9 cellular contexts compared by ENCODE assay signal in genomic region chrX:11792461-11793421, GRCh38. TPM values are rescaled to one million over a fixed set of nuclear protein-coding genes. Genes with fewer than 3 reads are reported as not detected.
DNase-seq lines count a peak whose midpoint lies in the region; ATAC-seq and TF ChIP-seq lines count a peak whose summit lies in the region.
"Had no signal": no experiment of that assay in that cellular context is flagged by ENCODE, and none has a peak within 500 bp of the region (broad histone marks: within the 10 kb centered on the region; RNA-seq: fewer than 3 reads in every experiment).

No MANE protein-coding gene starts in this region.

- H3K27me3 Mint-ChIP-seq in activated CD4-positive, alpha-beta memory T cell treated with anti-CD3 and anti-CD28 coated beads, Interleukin-2, amount 10 ng/mL, durations not matched to agents 7 days and 5 days: no peaks in the 10 kb centered on the region
- H3K27me3 Mint-ChIP-seq in natural killer cell (ENCODE audit: low read depth in 2 of 2): no peaks in the 10 kb centered on the region

- H3K4me1 Mint-ChIP-seq in activated CD4-positive, alpha-beta memory T cell treated with anti-CD3 and anti-CD28 coated beads, Interleukin-2, amount 10 ng/mL, durations not matched to agents 7 days and 5 days: peaks cover 18% of the 10 kb centered on the region
- H3K4me1 Mint-ChIP-seq in natural killer cell: peaks cover 13 to 16% of the 10 kb centered on the region in 2 donors
- H3K4me1 Mint-ChIP-seq: nephron had no signal

- no peak overlapping the region for H3K4me3 Mint-ChIP-seq in activated CD4-positive, alpha-beta memory T cell treated with anti-CD3 and anti-CD28 coated beads, Interleukin-2, amount 10 ng/mL, durations not matched to agents 7 days and 5 days
- H3K4me3 Mint-ChIP-seq in natural killer cell: peak overlapping the region; percentile 29
- H3K4me3 Mint-ChIP-seq: nephron had no signal

- POLR2A ChIA-PET in activated CD4-positive, alpha-beta memory T cell treated with anti-CD3 and anti-CD28 coated beads, Interleukin-2, amount 10 ng/mL, durations not matched to agents 7 days and 5 days (lab: Charles Lee): no interaction called here

- no peak overlapping the region for H3K27ac Mint-ChIP-seq in activated CD4-positive, alpha-beta memory T cell treated with anti-CD3 and anti-CD28 coated beads, Interleukin-2, amount 10 ng/mL, durations not matched to agents 7 days and 5 days
- peak overlapping the region; percentile 74 to 84 for H3K27ac Mint-ChIP-seq in natural killer cell
- H3K27ac Mint-ChIP-seq: nephron had no signal

- peak; percentile 93 to 95 for ATAC-seq in activated CD4-positive, CD25-positive, alpha-beta regulatory T cell treated with anti-CD3 and anti-CD28 coated beads, Interleukin-2, amount 50 U/mL, for 24 hours
- ATAC-seq in HG03280 (IDR thresholded peaks at IDR 0.05; ENCODE audit: unreplicated experiment): peak; percentile 87
- ATAC-seq in natural killer cell: peak; percentile 57 to 80 (median 71)

- no peak for TF ChIP-seq CTCF in natural killer cell (IDR thresholded peaks at IDR 0.05)

- H3K9me3 Mint-ChIP-seq in activated CD4-positive, alpha-beta memory T cell treated with anti-CD3 and anti-CD28 coated beads, Interleukin-2, amount 10 ng/mL, durations not matched to agents 7 days and 5 days: no peaks in the 10 kb centered on the region
- H3K9me3 Mint-ChIP-seq in natural killer cell: no peaks in the 10 kb centered on the region

- intact Hi-C loops in natural killer cell (cut with micrococcal nuclease): no loop called here

- CTCF ChIA-PET in activated CD4-positive, alpha-beta memory T cell treated with anti-CD3 and anti-CD28 coated beads, Interleukin-2, amount 10 ng/mL, durations not matched to agents 7 days and 5 days (lab: Charles Lee): no interaction called here

- no peaks in the 10 kb centered on the region for H3K36me3 Mint-ChIP-seq in activated CD4-positive, alpha-beta memory T cell treated with anti-CD3 and anti-CD28 coated beads, Interleukin-2, amount 10 ng/mL, durations not matched to agents 7 days and 5 days (ENCODE audit: low read depth)
- no peaks in the 10 kb centered on the region for H3K36me3 Mint-ChIP-seq in natural killer cell

- DNase-seq in activated CD4-positive, CD25-positive, alpha-beta regulatory T cell treated with anti-CD3 and anti-CD28 coated beads, Interleukin-2, amount 50 U/mL, for 72 hours: no peak
- DNase-seq in activated CD4-positive, alpha-beta memory T cell treated with anti-CD3 and anti-CD28 coated beads, Interleukin-2, amount 10 ng/mL, durations not matched to agents 7 days and 5 days: peak; percentile 50
- DNase-seq in natural killer cell (peak; percentile 15), D341Med (ENCODE audit: low spot score) (no peak), retina (no peak), hepatic stellate cell (ENCODE audit: low spot score) (no peak)

RNA-seq across cellular contexts. Expression of gene MSL3, which starts 34.7 kb away (rescaled TPM):
- 10 to 100 TPM; 59.6 to 65.4 TPM for total RNA-seq in activated CD4-positive, alpha-beta memory T cell treated with anti-CD3 and anti-CD28 coated beads, Interleukin-2, amount 10 ng/mL, durations not matched to agents 7 days and 5 days
- total RNA-seq in natural killer cell: 10 to 100 TPM; 63.0 to 64.9 (median 63.3) TPM

Comparison
In these comparisons a context has a peak if more than half of its experiments do, and no peak if none do; other contexts are left out.
1. DNase-seq: peak in activated CD4-positive, alpha-beta memory T cell treated with anti-CD3 and anti-CD28 coated beads, Interleukin-2, amount 10 ng/mL, durations not matched to agents 7 days and 5 days (single experiment) and natural killer cell (single experiment); none in activated CD4-positive, CD25-positive, alpha-beta regulatory T cell treated with anti-CD3 and anti-CD28 coated beads, Interleukin-2, amount 50 U/mL, for 72 hours (single experiment), D341Med (single experiment), retina (single experiment) and hepatic stellate cell (single experiment).
2. Peak in every context shown above with its lines, with median percentiles within 50 percentile points of each other: ATAC-seq.